In the genomic region with DNA sequence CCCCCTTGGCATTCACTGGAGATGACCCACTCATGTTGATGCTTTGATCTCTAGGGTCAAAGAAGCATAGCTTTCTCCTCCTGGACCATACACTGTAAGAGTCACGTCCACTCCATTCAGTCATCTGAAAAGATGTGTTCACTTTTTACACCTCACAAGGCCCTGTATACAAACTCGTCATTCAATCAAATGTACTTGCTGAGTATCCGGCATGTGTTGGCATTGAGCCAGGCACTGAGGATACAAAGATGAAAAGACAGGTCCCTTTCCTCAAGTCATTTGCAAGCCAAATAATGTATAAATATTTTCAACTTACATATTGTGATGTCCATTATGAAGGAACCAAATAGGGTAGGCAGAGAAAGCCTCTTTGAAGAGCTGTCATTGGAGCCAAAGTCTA, we compare ENCODE assay signal across 18 cellular contexts. TPM values are rescaled to one million over a fixed set of nuclear protein-coding genes. Genes with fewer than 3 reads are reported as not detected.
A peak's percentile ranks its signal among the peaks of the same experiment; 100 is the strongest.
DNase-seq lines count a peak whose midpoint lies in the region; ATAC-seq, FAIRE-seq and TF ChIP-seq lines count a peak whose summit lies in the region.
"Had no signal": no experiment of that assay in that cellular context is flagged by ENCODE, and none has a peak within 500 bp of the region (broad histone marks: within the 10 kb centered on the region; RNA-seq: fewer than 3 reads in every experiment).

No MANE protein-coding gene starts in this region.

- no peak overlapping the region for H3K14ac ChIP-seq in H1 (ENCODE audit: insufficient read length)

- intact Hi-C loops in gastrocnemius medialis (cut with DNase I; ENCODE audit: low total_unique reads): no loop called here

- H3K23me2 ChIP-seq in H1 (ENCODE audit: low read depth, low read length): peaks cover 3% of the 10 kb centered on the region; the same call in 1 of the 2 replicates

- no peak overlapping the region for H2AK5ac ChIP-seq in H1 (ENCODE audit: low read depth, low read length)

- TF ChIP-seq CTCF in H1 (IDR thresholded peaks at IDR 0.05; ENCODE audit: control extremely low read depth in 1 of 3, insufficient read depth in 1 of 3, low read depth in 1 of 3, low read length in 3 of 3) (no peak), gastrocnemius medialis (IDR thresholded peaks at IDR 0.05 in 4 of 5, conservative IDR thresholded peaks at IDR 0.05 in 1 of 5) (no peak)

- no peak overlapping the region for H3K23ac ChIP-seq in H1 (ENCODE audit: insufficient read length)

- TF ChIP-seq RAD21 in Ishikawa (IDR thresholded peaks at IDR 0.05; ENCODE audit: low read depth) (no peak), H1 (IDR thresholded peaks at IDR 0.05 in 1 of 2, conservative IDR thresholded peaks at IDR 0.05 in 1 of 2; ENCODE audit: low read depth in 2 of 2, low read length in 2 of 2) (no peak)

- TF ChIP-seq POLR2A in H1 (IDR thresholded peaks at IDR 0.05; ENCODE audit: control extremely low read depth in 1 of 2, low read depth in 2 of 2, low read length in 2 of 2) (no peak), gastrocnemius medialis (IDR thresholded peaks at IDR 0.05) (no peak)

- no peaks in the 10 kb centered on the region for H3K79me1 ChIP-seq in H1 (ENCODE audit: low read depth, low read length)

- H3K9me3 ChIP-seq in H1 (ENCODE audit: insufficient read depth in 2 of 2, low read depth in 1 of 2, low read length in 1 of 2) (no peaks in the 10 kb centered on the region), gastrocnemius medialis (no peaks in the 10 kb centered on the region)
- H3K9me3 ChIP-seq: Peyer's patch had no signal

- H3K27ac ChIP-seq in H1 (ENCODE audit: low read depth, low read length) (no peak overlapping the region), gastrocnemius medialis (peak overlapping the region in 2 of 4 donors; percentile 11 to 71)
- H3K27ac ChIP-seq: Peyer's patch had no signal

- H3K4me1 ChIP-seq in H1 (replicated peaks in 1 of 4; ENCODE audit: control insufficient read depth in 3 of 4, insufficient read depth in 4 of 4, low read length in 3 of 4) (peaks cover 13 to 32% (median 16%) of the 10 kb centered on the region in 4 experiments), gastrocnemius medialis (peaks cover 11 to 12% of the 10 kb centered on the region in 2 donors)
- H3K4me1 ChIP-seq: Peyer's patch had no signal

- no peak overlapping the region for H3K4me2 ChIP-seq in H1 (ENCODE audit: insufficient read depth in 1 of 2, low read depth in 2 of 2, low read length in 2 of 2)

- no peak overlapping the region for H3K9ac ChIP-seq in H1 (replicated peaks in 1 of 4; ENCODE audit: extremely low read depth in 1 of 4, low read depth in 3 of 4, low read length in 3 of 4)

- no peak overlapping the region for H3K4me3 ChIP-seq in H1 (ENCODE audit: extremely low read depth in 1 of 4, insufficient read depth in 2 of 4, low read depth in 3 of 4, low read length in 4 of 4)
- H3K4me3 ChIP-seq in gastrocnemius medialis: no peak overlapping the region
- H3K4me3 ChIP-seq: Peyer's patch had no signal

- no peak overlapping the region for H4K8ac ChIP-seq in H1 (ENCODE audit: extremely low read depth, insufficient read depth, low read length)

- H4K20me1 ChIP-seq in H1 (replicated peaks in 1 of 2; ENCODE audit: control insufficient read depth in 1 of 2, insufficient read depth in 2 of 2, low read length in 2 of 2): no peaks in the 10 kb centered on the region

- WGBS in H1 (ENCODE audit: extremely low coverage in 1 of 2, insufficient coverage in 1 of 2, insufficient read length in 1 of 2, insufficient replicate concordance in 2 of 2, low coverage in 1 of 2, low lambda C conversion rate in 2 of 2, missing lambda C conversion rate in 1 of 2), 2 experiments: 92% methylated on average over 3 of the region's 3 CpGs; no CpG with 5 or more reads in 1 of the 2 experiments

- DNase-seq in NCI-H82 (lab: John Stamatoyannopoulos, UW): peak; percentile 33
- DNase-seq in NCI-H82 treated with DMSO at 0.1 percent for 48 hours (lab: John Stamatoyannopoulos, UW; ENCODE audit: unreplicated experiment): no peak
- peak; percentile 44 for DNase-seq in NCI-H2171 (lab: John Stamatoyannopoulos, UW)
- no peak for DNase-seq in H1 (ENCODE audit: low read depth in 1 of 2, low spot score in 2 of 2)
- no peak for DNase-seq in gastrocnemius medialis
- DNase-seq: CD8-positive, alpha-beta memory T cell; Kasumi-1; NCI-H1436; NCI-H2081 treated with DMSO at 0.1 percent for 48 hours; NCI-H510A treated with DMSO at 0.1 percent for 48 hours; SIG-M5; T-helper 17 cell had no signal

- no peak overlapping the region for H2AFZ ChIP-seq in H1 (ENCODE audit: low read length)

- H2BK20ac ChIP-seq in H1 (ENCODE audit: low read length): no peak overlapping the region

- no peak overlapping the region for H4K5ac ChIP-seq in H1 (ENCODE audit: insufficient read length, low read depth, low read length)

- no peak overlapping the region for H3K56ac ChIP-seq in H1 (replicated peaks; ENCODE audit: insufficient read length, low read depth, low read length)

- POLR2A ChIA-PET in H1 (lab: Charles Lee; ENCODE audit: partially characterized antibody): interaction anchor here (0.6 to 5.0 kb wide), 3 partner anchors 14 to 118 kb away, joined by 3 to 18 read pairs (median 6); no protein-coding TSS in a partner anchor

- no peak overlapping the region for H3K18ac ChIP-seq in H1 (ENCODE audit: extremely low read depth, low read length)

- H3K27me3 ChIP-seq in H1 (replicated peaks in 1 of 4; ENCODE audit: control insufficient read depth in 3 of 4, extremely low read depth in 1 of 4, insufficient read depth in 3 of 4, low read length in 3 of 4) (peaks cover 0 to 11% (median 3%) of the 10 kb centered on the region in 4 experiments; a peak in 5 of 7 replicates), gastrocnemius medialis (peaks cover 0 to 10% (median 2%) of the 10 kb centered on the region in 3 donors)
- H3K27me3 ChIP-seq: Peyer's patch had no signal

- ATAC-seq in GM21529 (IDR thresholded peaks at IDR 0.05; ENCODE audit: unreplicated experiment) (no peak), gastrocnemius medialis (no peak)
- ATAC-seq: T-helper 17 cell had no signal

- H3K4ac ChIP-seq in H1 (replicated peaks; ENCODE audit: insufficient read length, low read depth, low read length): no peak overlapping the region

- CTCF ChIA-PET in H1 (lab: Charles Lee; ENCODE audit: partially characterized antibody): interaction anchor here (0.6 to 8.8 kb wide), 14 partner anchors 9 to 613 kb away, joined by 3 to 73 read pairs (median 4); no protein-coding TSS in a partner anchor

- no peak overlapping the region for H2BK5ac ChIP-seq in H1 (ENCODE audit: low read depth, low read length)

- H4K91ac ChIP-seq in H1 (replicated peaks; ENCODE audit: insufficient read length, low read length): no peak overlapping the region

- no peak overlapping the region for H2BK15ac ChIP-seq in H1 (ENCODE audit: low read length)

- H2BK120ac ChIP-seq in H1 (replicated peaks; ENCODE audit: low read depth, low read length): no peak overlapping the region

- no peak for FAIRE-seq in H1 (lab: Jason Lieb, UNC)
- FAIRE-seq: H54 had no signal

- H2BK12ac ChIP-seq in H1 (ENCODE audit: low read depth, low read length): peak overlapping the region; percentile 21; the same call in 1 of the 2 replicates

- TF ChIP-seq EP300 in Ishikawa (IDR thresholded peaks at IDR 0.05; ENCODE audit: borderline replicate concordance) (no peak), H1 (IDR thresholded peaks at IDR 0.05; ENCODE audit: borderline replicate concordance in 1 of 2, low read depth in 2 of 2, low read length in 2 of 2) (no peak)

- in situ Hi-C loops in gastrocnemius medialis (cut with MboI; ENCODE audit: low sequenced_read_pairs in 4 of 4): no loop called here

- no peaks in the 10 kb centered on the region for H3K79me2 ChIP-seq in H1 (ENCODE audit: control insufficient read depth in 1 of 2, insufficient read depth in 2 of 2, low read length in 2 of 2)

- H3K36me3 ChIP-seq in H1 (ENCODE audit: control insufficient read depth in 2 of 4, insufficient read depth in 4 of 4, low read length in 3 of 4) (no peaks in the 10 kb centered on the region), gastrocnemius medialis (no peaks in the 10 kb centered on the region)
- H3K36me3 ChIP-seq: Peyer's patch had no signal

TF ChIP-seq in Ishikawa, 13 proteins besides CTCF, POLR2A, EP300 and RAD21 (continues in another document):
- TF ChIP-seq NFIC (IDR thresholded peaks at IDR 0.05) (peak; percentile 36), ZBTB7A (IDR thresholded peaks at IDR 0.05; ENCODE audit: low read depth) (no peak), YY1 (IDR thresholded peaks at IDR 0.05; ENCODE audit: low read depth) (no peak), EGR1 (IDR thresholded peaks at IDR 0.05) (no peak)

TF ChIP-seq in H1, 55 proteins besides CTCF, POLR2A, EP300 and RAD21 (continues in another document):
- no peak for TF ChIP-seq EGR1 (IDR thresholded peaks at IDR 0.05; ENCODE audit: borderline replicate concordance, low read depth, low read length)
- no peak for TF ChIP-seq KDM5A (IDR thresholded peaks at IDR 0.05; ENCODE audit: low read length)
- no peak for TF ChIP-seq JUND (IDR thresholded peaks at IDR 0.05; ENCODE audit: low read length)
- no peak for TF ChIP-seq GABPA (IDR thresholded peaks at IDR 0.05; ENCODE audit: borderline replicate concordance, insufficient read depth, low read length)
- no peak for TF ChIP-seq SP4 (IDR thresholded peaks at IDR 0.05; ENCODE audit: low read length)
- TF ChIP-seq RXRA (IDR thresholded peaks at IDR 0.05; ENCODE audit: insufficient read depth, low read depth, low read length): no peak
- no peak for TF ChIP-seq TEAD4 (IDR thresholded peaks at IDR 0.05; ENCODE audit: low read depth, low read length)

RNA-seq across cellular contexts. Expression of gene CSNK2A1, which starts 32.6 kb away (rescaled TPM):
- total RNA-seq in H1 (2021; fragmentation: NEBNext Ultra II Directional; extraction: Animal tissue kit (Norgen Biotek cat#: 25700)): 247 and 260 TPM in 2 replicates
- polyA plus RNA-seq in H1 (2011; rRNA removed): 107 and 117 TPM in 2 replicates
- polyA plus RNA-seq in H1 (2011; cell fraction: cytosol; rRNA removed): 132 TPM
- polyA plus RNA-seq in H1 (2011; cell fraction: nucleus; rRNA removed): 111 TPM
- polyA plus RNA-seq in H1 (2012, experiment 1 of 2): 137 to 164 TPM (median 152 TPM) in 4 replicates
- 47.5 TPM for polyA plus RNA-seq in H1 (2012, experiment 2 of 2)
- 165 TPM for polyA plus RNA-seq in H1 (2013, experiment 1 of 2)
- polyA plus RNA-seq in H1 (2013, experiment 2 of 2): 173 TPM
- 267 and 364 TPM in 2 replicates for polyA minus RNA-seq in H1 (2011; rRNA and poly(A)+ RNA removed)
- polyA minus RNA-seq in H1 (2011; cell fraction: cytosol; rRNA and poly(A)+ RNA removed): 136 TPM
- 196 TPM for polyA minus RNA-seq in H1 (2011; cell fraction: nucleus; rRNA and poly(A)+ RNA removed)
- 100 to 1,000 TPM; 108 to 180 (median 157) TPM for total RNA-seq in gastrocnemius medialis

RNA-seq across cellular contexts. Expression of gene TCF15, which starts 34.0 kb away (rescaled TPM):
- 6.9 and 7.3 TPM in 2 replicates for total RNA-seq in H1 (2021; fragmentation: NEBNext Ultra II Directional; extraction: Animal tissue kit (Norgen Biotek cat#: 25700))
- polyA plus RNA-seq in H1 (2011; rRNA removed): 3.7 and 4.4 TPM in 2 replicates
- 4.0 TPM for polyA plus RNA-seq in H1 (2011; cell fraction: cytosol; rRNA removed)
- 2.3 TPM for polyA plus RNA-seq in H1 (2011; cell fraction: nucleus; rRNA removed)
- polyA plus RNA-seq in H1 (2012, experiment 1 of 2): 3.3 to 7.0 TPM (median 5.5 TPM) in 4 replicates
- polyA plus RNA-seq in H1 (2012, experiment 2 of 2): 1.3 TPM
- 5.6 TPM for polyA plus RNA-seq in H1 (2013, experiment 1 of 2)
- polyA plus RNA-seq in H1 (2013, experiment 2 of 2): 5.4 TPM
- 0.15 and 0.38 TPM in 2 replicates for polyA minus RNA-seq in H1 (2011; rRNA and poly(A)+ RNA removed)
- 4.1 TPM for polyA minus RNA-seq in H1 (2011; cell fraction: cytosol; rRNA and poly(A)+ RNA removed)
- 2.9 TPM for polyA minus RNA-seq in H1 (2011; cell fraction: nucleus; rRNA and poly(A)+ RNA removed)
- total RNA-seq in gastrocnemius medialis: 10 to 100 TPM in 1 of 4 donors, 1 to 10 TPM in 3; 3.6 to 10.7 (median 4.1) TPM
- total RNA-seq: CD8-positive, alpha-beta memory T cell; Peyer's patch; T-helper 17 cell had no signal
- polyA plus RNA-seq: AG04450; BJ; CD8-positive, alpha-beta memory T cell had no signal

Comparison
In these comparisons a context has a peak if more than half of its experiments do, and no peak if none do; other contexts are left out.
1. DNase-seq: peak in NCI-H82 (single experiment) and NCI-H2171 (single experiment); none in NCI-H82 treated with DMSO at 0.1 percent for 48 hours (single experiment), H1 (0 of 2) and gastrocnemius medialis (0 of 2).